22 cellular contexts compared by ENCODE assay signal in genomic region chr4:102526532-102526931, GRCh38. TPM values are rescaled to one million over a fixed set of nuclear protein-coding genes. Genes with fewer than 3 reads are reported as not detected.
DNase-seq lines count a peak whose midpoint lies in the region; ATAC-seq, FAIRE-seq and TF ChIP-seq lines count a peak whose summit lies in the region.
"Had no signal": no experiment of that assay in that cellular context is flagged by ENCODE, and none has a peak within 500 bp of the region (broad histone marks: within the 10 kb centered on the region; RNA-seq: fewer than 3 reads in every experiment).

No MANE protein-coding gene starts in this region.

- H3K27ac ChIP-seq in HepG2 (ENCODE audit: extremely low read length, insufficient read depth, low read length): no peak overlapping the region
- H3K27ac ChIP-seq in right lobe of liver: no peak overlapping the region
- no peak overlapping the region for H3K27ac ChIP-seq in K562 (ENCODE audit: extremely low read depth, low read depth, low read length)
- H3K27ac ChIP-seq in GM23248: no peak overlapping the region
- H3K27ac ChIP-seq: HL-60 had no signal

- H3K9me2 ChIP-seq in GM23248 (ENCODE audit: insufficient read depth): no peaks in the 10 kb centered on the region

- H2AFZ ChIP-seq in HepG2 (ENCODE audit: low read length): no peak overlapping the region
- no peak overlapping the region for H2AFZ ChIP-seq in K562 (ENCODE audit: low read depth, low read length)
- H2AFZ ChIP-seq in GM23248: no peak overlapping the region
- H2AFZ ChIP-seq: GM23338 had no signal

- peak overlapping the region; percentile 95 to 96 for H3K27ac Mint-ChIP-seq in T-cell
- peak overlapping the region; percentile 93 to 98 for H3K27ac Mint-ChIP-seq in natural killer cell treated with Interleukin-12 subunit alpha and Interleukin-12 subunit beta and Interleukin-15 and Interleukin-18, amount 100 ng/mL, for 72 hours
- H3K27ac Mint-ChIP-seq: GM23338 had no signal

- TF ChIP-seq POLR2A in HepG2 (IDR thresholded peaks at IDR 0.05; ENCODE audit: insufficient read depth in 1 of 2, low read depth in 2 of 2, low read length in 2 of 2): no peak
- TF ChIP-seq POLR2A in right lobe of liver (IDR thresholded peaks at IDR 0.05): no peak
- TF ChIP-seq POLR2A in K562 (conservative IDR thresholded peaks at IDR 0.05): no peak

- H3K36me3 Mint-ChIP-seq in T-cell: peaks cover 27% of the 10 kb centered on the region
- peaks cover 17% of the 10 kb centered on the region for H3K36me3 Mint-ChIP-seq in natural killer cell treated with Interleukin-12 subunit alpha and Interleukin-12 subunit beta and Interleukin-15 and Interleukin-18, amount 100 ng/mL, for 72 hours

- H4K20me1 ChIP-seq in HepG2 (ENCODE audit: insufficient read depth, low read length) (no peaks in the 10 kb centered on the region), K562 (replicated peaks; ENCODE audit: control insufficient read depth, insufficient read depth, low read length) (no peaks in the 10 kb centered on the region), GM23248 (ENCODE audit: insufficient read depth) (no peaks in the 10 kb centered on the region)

- 95% methylated on average over 4 of the region's 4 CpGs for WGBS in HepG2 (ENCODE audit: low lambda C conversion rate)
- 83% methylated on average over 4 of the region's 4 CpGs for WGBS in right lobe of liver (ENCODE audit: insufficient coverage, low coverage, low lambda C conversion rate, missing lambda C conversion rate)
- WGBS in K562 (ENCODE audit: insufficient coverage, low coverage, missing lambda C conversion rate): 59% methylated on average over 4 of the region's 4 CpGs
- WGBS in GM23248 (ENCODE audit: low coverage in 1 of 2, low lambda C conversion rate in 2 of 2, missing lambda C conversion rate in 2 of 2), 2 experiments: 81% methylated on average over 4 of the region's 4 CpGs

- in situ Hi-C loops in HepG2 (cut with HindIII; ENCODE audit: extremely low pct_ligation_motif_present, low pct_unique_long_range_greater_than_20kb) (no loop called here), K562 (cut with MboI) (no loop called here), GM23248 (cut with MboI) (no loop called here)

- H3K9me3 ChIP-seq in HepG2 (ENCODE audit: low read length) (no peaks in the 10 kb centered on the region), right lobe of liver (no peaks in the 10 kb centered on the region), K562 (replicated peaks; ENCODE audit: control insufficient read depth, insufficient read depth, low read depth, low read length) (no peaks in the 10 kb centered on the region), GM23248 (ENCODE audit: low read depth) (no peaks in the 10 kb centered on the region)
- H3K9me3 ChIP-seq: BE2C had no signal

- CTCF ChIA-PET in HepG2 (lab: Yijun Ruan, JAX; ENCODE audit: low intra/inter-chr PET ratio, low total read pairs): no interaction called here
- CTCF ChIA-PET in T-cell (lab: Charles Lee): interaction anchor here in 1 of 2 donors (1.1 kb wide), 1 partner anchor 27 kb away, joined by 3 read pairs; no protein-coding TSS in a partner anchor
- CTCF ChIA-PET in K562 (lab: Yijun Ruan, JAX; ENCODE audit: low intra/inter-chr PET ratio): no interaction called here

- BruUV-seq in HepG2 (replicated peaks; lab: Mats Ljungman, UMichigan): no TSS peak
- no TSS peak for BruUV-seq in K562 (replicated peaks; lab: Mats Ljungman, UMichigan)

- FAIRE-seq in HepG2 (lab: Jason Lieb, UNC) (no peak), K562 (lab: Jason Lieb, UNC) (no peak)
- FAIRE-seq: GM12878, RCC 7860 had no signal

- no peak overlapping the region for H3K9ac ChIP-seq in HepG2 (ENCODE audit: insufficient read depth, low read depth, low read length)
- H3K9ac ChIP-seq in K562 (ENCODE audit: insufficient read depth in 1 of 2, low read depth in 2 of 2, low read length in 2 of 2): no peak overlapping the region
- H3K9ac ChIP-seq in GM23248: no peak overlapping the region

- H3F3A ChIP-seq in GM23248 (ENCODE audit: insufficient read depth): no peaks in the 10 kb centered on the region

- no peak overlapping the region for H3K4me3 ChIP-seq in HepG2 (replicated peaks in 1 of 3; ENCODE audit: insufficient read depth in 1 of 3, low read depth in 2 of 3, low read length in 3 of 3)
- no peak overlapping the region for H3K4me3 ChIP-seq in right lobe of liver
- no peak overlapping the region for H3K4me3 ChIP-seq in K562
- H3K4me3 ChIP-seq in GM23248: no peak overlapping the region
- H3K4me3 ChIP-seq: GM23338 had no signal

- H3K4me2 ChIP-seq in HepG2 (ENCODE audit: low read depth, low read length) (no peak overlapping the region), K562 (ENCODE audit: insufficient read depth, low read length) (no peak overlapping the region), GM23248 (ENCODE audit: unreplicated experiment) (no peak overlapping the region)
- H3K4me2 ChIP-seq: GM23338 had no signal

- no peak for DNase-seq in HepG2 (ENCODE audit: low spot score)
- DNase-seq in right lobe of liver: no peak
- no peak for DNase-seq in T-cell
- no peak for DNase-seq in K562 (ENCODE audit: extremely low read depth in 1 of 4, low spot score in 3 of 4)
- DNase-seq in natural killer cell treated with Interleukin-12 subunit alpha and Interleukin-12 subunit beta and Interleukin-15 and Interleukin-18, amount 100 ng/mL, for 72 hours (ENCODE audit: low spot score): no peak
- no peak for DNase-seq in NCI-H1436 (lab: John Stamatoyannopoulos, UW)
- no peak for DNase-seq in GM23248
- DNase-seq: BE2C, DMS79 treated with DMSO at 0.1 percent for 48 hours, KBM-7, MV-4-11, NCI-H1417, NCI-H1930, NCI-H446, NCI-H69, SHP77 had no signal

- no peaks in the 10 kb centered on the region for H3K9me3 Mint-ChIP-seq in T-cell
- H3K9me3 Mint-ChIP-seq in natural killer cell treated with Interleukin-12 subunit alpha and Interleukin-12 subunit beta and Interleukin-15 and Interleukin-18, amount 100 ng/mL, for 72 hours: no peaks in the 10 kb centered on the region
- H3K9me3 Mint-ChIP-seq: GM23338 had no signal

- H3K27me3 Mint-ChIP-seq in T-cell: no peaks in the 10 kb centered on the region
- no peaks in the 10 kb centered on the region for H3K27me3 Mint-ChIP-seq in natural killer cell treated with Interleukin-12 subunit alpha and Interleukin-12 subunit beta and Interleukin-15 and Interleukin-18, amount 100 ng/mL, for 72 hours

- peaks cover 88 to 93% (median 89%) of the 10 kb centered on the region in 3 donors for H3K4me1 Mint-ChIP-seq in T-cell
- H3K4me1 Mint-ChIP-seq in natural killer cell treated with Interleukin-12 subunit alpha and Interleukin-12 subunit beta and Interleukin-15 and Interleukin-18, amount 100 ng/mL, for 72 hours (ENCODE audit: low read depth in 2 of 2): peaks cover 64 to 74% of the 10 kb centered on the region in 2 donors

- peak overlapping the region in 1 of 3 donors; percentile 61 for H3K4me3 Mint-ChIP-seq in T-cell
- H3K4me3 Mint-ChIP-seq in natural killer cell treated with Interleukin-12 subunit alpha and Interleukin-12 subunit beta and Interleukin-15 and Interleukin-18, amount 100 ng/mL, for 72 hours: peak overlapping the region; percentile 83
- H3K4me3 Mint-ChIP-seq: GM23338 had no signal

- H3K36me3 ChIP-seq in HepG2 (replicated peaks in 1 of 2; ENCODE audit: control insufficient read depth in 1 of 2, insufficient read depth in 2 of 2, low read length in 2 of 2) (peaks cover 6 to 10% of the 10 kb centered on the region in 2 experiments; a peak in 4 of 5 replicates), right lobe of liver (peaks cover 0 to 3% (median 0%) of the 10 kb centered on the region in 4 donors), K562 (ENCODE audit: control insufficient read depth, insufficient read depth, low read length) (no peaks in the 10 kb centered on the region), GM23248 (ENCODE audit: low read depth) (peaks cover 13% of the 10 kb centered on the region; the same call in 1 of the 2 replicates)
- H3K36me3 ChIP-seq: BE2C had no signal

- no peak for TF ChIP-seq EP300 in HepG2 (IDR thresholded peaks at IDR 0.05; ENCODE audit: low read depth in 2 of 2, low read length in 2 of 2)
- no peak for TF ChIP-seq EP300 in HepG2 (CRISPR knock-in tag; IDR thresholded peaks at IDR 0.05; ENCODE audit: borderline replicate concordance)
- no peak for TF ChIP-seq EP300 in K562 (IDR thresholded peaks at IDR 0.05; ENCODE audit: low read length)

- TF ChIP-seq CTCF in HepG2 (CRISPR knock-in tag; IDR thresholded peaks at IDR 0.05): no peak
- no peak for TF ChIP-seq CTCF in right lobe of liver (IDR thresholded peaks at IDR 0.05)
- TF ChIP-seq CTCF in K562 (IDR thresholded peaks at IDR 0.05 in 2 of 3, conservative IDR thresholded peaks at IDR 0.05 in 1 of 3; ENCODE audit: insufficient read depth in 2 of 3, low read depth in 1 of 3, low read length in 3 of 3): no peak

- H3K79me2 ChIP-seq in HepG2 (ENCODE audit: insufficient read depth, low read length): peaks cover 22% of the 10 kb centered on the region
- H3K79me2 ChIP-seq in K562 (ENCODE audit: control insufficient read depth, insufficient read depth, low read length): no peaks in the 10 kb centered on the region
- H3K79me2 ChIP-seq in GM23248 (ENCODE audit: insufficient read depth): peaks cover 91% of the 10 kb centered on the region

- H3K4me1 ChIP-seq in HepG2 (ENCODE audit: insufficient read depth, low read length) (no peaks in the 10 kb centered on the region), right lobe of liver (peaks cover 0 to 14% (median 2%) of the 10 kb centered on the region in 4 donors), K562 (replicated peaks in 1 of 2; ENCODE audit: control insufficient read depth in 2 of 2, insufficient read depth in 2 of 2, low read length in 2 of 2) (no peaks in the 10 kb centered on the region), GM23248 (ENCODE audit: insufficient read depth) (peaks cover 9% of the 10 kb centered on the region; the same call in 1 of the 2 replicates)
- H3K4me1 ChIP-seq: BE2C had no signal

- H3K27me3 ChIP-seq in HepG2 (ENCODE audit: control insufficient read depth in 1 of 2, insufficient read depth in 2 of 2, low read length in 2 of 2) (no peaks in the 10 kb centered on the region), right lobe of liver (no peaks in the 10 kb centered on the region), K562 (ENCODE audit: control insufficient read depth in 2 of 2, insufficient read depth in 2 of 2, low read length in 2 of 2) (no peaks in the 10 kb centered on the region), GM23248 (replicated peaks; ENCODE audit: insufficient read depth) (no peaks in the 10 kb centered on the region)
- H3K27me3 ChIP-seq: BE2C had no signal

- POLR2A ChIA-PET in HepG2 (lab: Yijun Ruan, JAX) (no interaction called here), T-cell (lab: Charles Lee) (interaction anchor here in 1 of 2 donors (0.8 kb wide), 1 partner anchor 11 kb away, joined by 3 read pairs; no protein-coding TSS in a partner anchor), K562 (lab: Yijun Ruan, JAX) (no interaction called here)

- TF ChIP-seq RAD21 in HepG2 (CRISPR knock-in tag; IDR thresholded peaks at IDR 0.05) (no peak), K562 (CRISPR knock-in tag; conservative IDR thresholded peaks at IDR 0.05 in 1 of 2, IDR thresholded peaks at IDR 0.05 in 1 of 2) (no peak)

- intact Hi-C loops in HepG2 (cut with micrococcal nuclease; ENCODE audit: unreplicated experiment) (no loop called here), right lobe of liver (cut with DNase I) (no loop called here), K562 (cut with micrococcal nuclease) (no loop called here)

- no peak for ATAC-seq in HepG2
- no peak for ATAC-seq in right lobe of liver
- no peak for ATAC-seq in T-cell (replicated peaks in 1 of 4)
- no peak for ATAC-seq in K562
- ATAC-seq in natural killer cell treated with Interleukin-12 subunit alpha and Interleukin-12 subunit beta and Interleukin-15 and Interleukin-18, amount 100 ng/mL, for 72 hours: no peak
- ATAC-seq in HG02798 (IDR thresholded peaks at IDR 0.05; ENCODE audit: poor library complexity, unreplicated experiment): no peak
- ATAC-seq: GM12878, GM23338, HCT116 had no signal

- H3K9me1 ChIP-seq in K562 (ENCODE audit: control insufficient read depth, insufficient read depth, low read length): no peaks in the 10 kb centered on the region

RNA-seq across cellular contexts. Expression of gene NFKB1, which starts 25.4 kb away (rescaled TPM):
- total RNA-seq in HepG2 (2016; rRNA removed; fragmentation: Illumina TruSeq; extraction: Trizol) (31.6 and 37.6 TPM in 2 replicates), right lobe of liver (10 to 100 TPM; 13.8 to 48.6 (median 17.5) TPM), T-cell (100 to 1,000 TPM in 2 of 5 donors, 10 to 100 TPM in 3; 83.0 to 185 (median 92.1) TPM), K562 (2014; rRNA removed) (7.2 and 9.6 TPM in 2 replicates), K562 (2014; rRNA removed; fragmentation: Illumina TruSeq; extraction: Trizol) (10.3 and 10.6 TPM in 2 replicates), K562 (2015; rRNA removed; fragmentation: Illumina TruSeq; extraction: Trizol) (11.5 and 11.8 TPM in 2 replicates), K562 (2021) (13.8 and 14.5 TPM in 2 replicates)
- total RNA-seq in HepG2 (2016; cell fraction: cytosol; rRNA removed; fragmentation: Illumina TruSeq; extraction: Trizol; ENCODE audit: low read depth): 5.7 and 5.8 TPM in 2 replicates
- total RNA-seq in HepG2 (2016; cell fraction: insoluble cytoplasmic fraction; rRNA removed; fragmentation: Illumina TruSeq; extraction: Trizol): 32.0 and 36.4 TPM in 2 replicates
- total RNA-seq in HepG2 (2016; cell fraction: membrane; rRNA removed; fragmentation: Illumina TruSeq; extraction: Trizol): 16.5 and 17.1 TPM in 2 replicates
- 21.7 and 23.1 TPM in 2 replicates for total RNA-seq in HepG2 (2016; cell fraction: nucleus; rRNA removed; fragmentation: Illumina TruSeq; extraction: Trizol)
- polyA plus RNA-seq in HepG2 (2011; rRNA removed) (15.3 and 15.4 TPM in 2 replicates), K562 (2011; rRNA removed) (5.8 and 10.5 TPM in 2 replicates), K562 (2014; fragmentation: Illumina TruSeq; extraction: Trizol) (10.9 and 11.9 TPM in 2 replicates), K562 (2014; fragmentation: Nextera tagmentation; extraction: Ambion mirVana) (1 to 10 TPM; 2.4 to 3.2 TPM), K562 (2014; rRNA removed) (8.2 and 8.5 TPM in 2 replicates), GM23248 (2016; fragmentation: Nextera tagmentation; extraction: Ambion mirVana) (5.5 and 5.8 TPM in 2 replicates)
- polyA plus RNA-seq in HepG2 (2011; cell fraction: cytosol; rRNA removed): 13.4 and 14.7 TPM in 2 replicates
- polyA plus RNA-seq in HepG2 (2011; cell fraction: nucleus; rRNA removed): 13.2 and 14.1 TPM in 2 replicates
- polyA plus RNA-seq in HepG2 (2012): 16.4 TPM in 2 replicates
- polyA plus RNA-seq in HepG2 (2016; cell fraction: cytosol; fragmentation: Illumina TruSeq; extraction: Trizol; ENCODE audit: low read depth): 2.1 and 2.3 TPM in 2 replicates
- 30.3 and 33.0 TPM in 2 replicates for polyA plus RNA-seq in HepG2 (2016; cell fraction: insoluble cytoplasmic fraction; fragmentation: Illumina TruSeq; extraction: Trizol; ENCODE audit: low read depth)
- 6.8 and 8.3 TPM in 2 replicates for polyA plus RNA-seq in HepG2 (2016; cell fraction: membrane; fragmentation: Illumina TruSeq; extraction: Trizol; ENCODE audit: low read depth)
- polyA plus RNA-seq in HepG2 (2016; cell fraction: nucleus; fragmentation: Illumina TruSeq; extraction: Trizol; ENCODE audit: insufficient read depth, low read depth): 20.3 and 23.7 TPM in 2 replicates
- polyA minus RNA-seq in HepG2 (2011; rRNA and poly(A)+ RNA removed; ENCODE audit: low replicate concordance): 23.9 and 27.4 TPM in 2 replicates
- 12.5 and 12.7 TPM in 2 replicates for polyA minus RNA-seq in HepG2 (2011; cell fraction: cytosol; rRNA and poly(A)+ RNA removed)
- 35.7 and 38.5 TPM in 2 replicates for polyA minus RNA-seq in HepG2 (2011; cell fraction: nucleus; rRNA and poly(A)+ RNA removed)
- 8.8 and 9.8 TPM in 2 replicates for total RNA-seq in K562 (2011; cell fraction: chromatin; rRNA removed; ENCODE audit: low replicate concordance)
- total RNA-seq in K562 (2011; cell fraction: nucleolus; rRNA removed): 3.9 and 4.5 TPM in 2 replicates
- total RNA-seq in K562 (2011; cell fraction: nucleoplasm; rRNA removed): 9.4 and 11.4 TPM in 2 replicates
- 5.4 and 7.1 TPM in 2 replicates for polyA plus RNA-seq in K562 (2011; cell fraction: cytosol; rRNA removed)
- 3.8 and 6.4 TPM in 2 replicates for polyA plus RNA-seq in K562 (2011; cell fraction: nucleus; rRNA removed)
- 9.7 and 13.3 TPM in 2 replicates for polyA plus RNA-seq in K562 (2012)
- 13.8 and 15.1 TPM in 2 replicates for polyA minus RNA-seq in K562 (2011; rRNA and poly(A)+ RNA removed)
- 5.5 and 7.8 TPM in 2 replicates for polyA minus RNA-seq in K562 (2011; cell fraction: cytosol; rRNA and poly(A)+ RNA removed)
- polyA minus RNA-seq in K562 (2011; cell fraction: nucleus; rRNA and poly(A)+ RNA removed): 4.8 and 6.1 TPM in 2 replicates
- total RNA-seq in natural killer cell treated with Interleukin-12 subunit alpha and Interleukin-12 subunit beta and Interleukin-15 and Interleukin-18, amount 100 ng/mL, for 72 hours: 100 to 1,000 TPM; 108 to 131 TPM
- 25.7 and 30.2 TPM in 2 replicates for total RNA-seq in GM23248 (2014; rRNA removed; shearing (Covaris generic))

Comparison
In these comparisons a context has a peak if more than half of its experiments do, and no peak if none do; other contexts are left out.
1. Of the 241 proteins assayed by ChIP-seq in both HepG2 and K562: peak only in HepG2: MAFK; only in K562: none; in both: none; in neither: 240.